In genomic region chr4:123418486-123418931, GRCh38 we compare ENCODE assay signal across 8 cellular contexts. TPM values are rescaled to one million over a fixed set of nuclear protein-coding genes. Genes with fewer than 3 reads are reported as not detected.
DNase-seq lines count a peak whose midpoint lies in the region; ATAC-seq, FAIRE-seq and TF ChIP-seq lines count a peak whose summit lies in the region.

No MANE protein-coding gene starts in this region.

- DNase-seq in NCI-H510A treated with DMSO at 0.1 percent for 48 hours (lab: John Stamatoyannopoulos, UW) (peak; percentile 76), astrocyte (ENCODE audit: low read depth) (peak; percentile 95), kidney epithelial cell (ENCODE audit: low read depth) (peak; percentile 86), D341Med (ENCODE audit: low spot score) (no peak)

- H3K27me3 ChIP-seq in BLaER1 treated with 17β-estradiol and CSF1 and Interleukin-3, amounts not matched to agents 10 nM and 100 nM, result peaks cover 0 to 12% (median 0%) of the 10 kb centered on the region in 11 experiments; a peak in 1 of 22 replicates
- H3K27me3 ChIP-seq in astrocyte (ENCODE audit: insufficient read depth, low read length), result no peaks in the 10 kb centered on the region
- no peaks in the 10 kb centered on the region for H3K27me3 ChIP-seq in kidney epithelial cell (ENCODE audit: control insufficient read depth, insufficient read depth, low read length)

- no peak overlapping the region for H2AFZ ChIP-seq in astrocyte (ENCODE audit: low read depth, low read length)

- peak overlapping the region; percentile 42 to 86 (median 67); a peak in 21 of 22 replicates for H3K4me2 ChIP-seq in BLaER1 treated with 17β-estradiol and CSF1 and Interleukin-3, amounts not matched to agents 10 nM and 100 nM
- peak overlapping the region; percentile 76 for H3K4me2 ChIP-seq in astrocyte (ENCODE audit: low read length)

- H3K27ac ChIP-seq in BLaER1 treated with 17β-estradiol and CSF1 and Interleukin-3, amounts not matched to agents 10 nM and 100 nM, result peak overlapping the region in 9 of 11 experiments; percentile 6 to 90 (median 81); a peak in 16 of 22 replicates
- peak overlapping the region; percentile 26 for H3K27ac ChIP-seq in astrocyte (ENCODE audit: low read depth, low read length)
- peak overlapping the region; percentile 18 for H3K27ac ChIP-seq in urinary bladder (ENCODE audit: low read depth)

- peaks cover 2% of the 10 kb centered on the region for H3K9me3 Mint-ChIP-seq in astrocyte (ENCODE audit: unreplicated experiment)

- H3K4me1 ChIP-seq in BLaER1 treated with 17β-estradiol and CSF1 and Interleukin-3, amounts not matched to agents 10 nM and 100 nM, result peaks cover 43 to 88% (median 75%) of the 10 kb centered on the region in 10 experiments
- H3K4me1 ChIP-seq in astrocyte (ENCODE audit: insufficient read depth, low read length), result peaks cover 25% of the 10 kb centered on the region
- H3K4me1 ChIP-seq in urinary bladder (ENCODE audit: insufficient read depth), result no peaks in the 10 kb centered on the region

- H3K4me3 Mint-ChIP-seq in astrocyte (ENCODE audit: unreplicated experiment), result no peak overlapping the region

- H3K27me3 Mint-ChIP-seq in astrocyte (ENCODE audit: low read depth, unreplicated experiment), result no peaks in the 10 kb centered on the region

- H3K4me3 ChIP-seq in BLaER1 treated with 17β-estradiol and CSF1 and Interleukin-3, amounts not matched to agents 10 nM and 100 nM, result 0 out of 20 replicates have a peak overlapping the region, but pooled peaks of 1 of the 10 experiments have one; percentile 2
- no peak overlapping the region for H3K4me3 ChIP-seq in astrocyte (ENCODE audit: insufficient read depth, low read depth, low read length)
- H3K4me3 ChIP-seq in kidney epithelial cell (ENCODE audit: low read depth, low read length), result no peak overlapping the region
- H3K4me3 ChIP-seq in urinary bladder (ENCODE audit: low read depth, low read length), result no peak overlapping the region

- peak; percentile 97 for FAIRE-seq in astrocyte (lab: Jason Lieb, UNC)

- TF ChIP-seq CTCF in astrocyte (IDR thresholded peaks at IDR 0.05; ENCODE audit: insufficient read depth, low read depth, low read length) (no peak), kidney epithelial cell (IDR thresholded peaks at IDR 0.05; ENCODE audit: insufficient read depth, low read length, poor library complexity, severe bottlenecking) (no peak)

- WGBS in urinary bladder, result 49% methylated on average over 1 of the region's 1 CpG

- no peaks in the 10 kb centered on the region for H3K36me3 ChIP-seq in BLaER1 treated with 17β-estradiol and CSF1 and Interleukin-3, amounts not matched to agents 10 nM and 100 nM
- H3K36me3 ChIP-seq in astrocyte (ENCODE audit: insufficient read depth, low read length) (no peaks in the 10 kb centered on the region), kidney epithelial cell (ENCODE audit: control insufficient read depth, insufficient read depth, low read length) (no peaks in the 10 kb centered on the region), urinary bladder (ENCODE audit: insufficient read depth) (no peaks in the 10 kb centered on the region)

- H3K4me1 Mint-ChIP-seq in astrocyte (ENCODE audit: low read depth, unreplicated experiment), result peaks cover 21% of the 10 kb centered on the region

- ATAC-seq in GM19397 (IDR thresholded peaks at IDR 0.05; ENCODE audit: unreplicated experiment) (peak; percentile 76), HG03439 (IDR thresholded peaks at IDR 0.05; ENCODE audit: unreplicated experiment) (peak; percentile 67)

- H3K9ac ChIP-seq in BLaER1 treated with 17β-estradiol and CSF1 and Interleukin-3, amounts not matched to agents 10 nM and 100 nM, result peak overlapping the region in 8 of 11 experiments; percentile 18 to 68 (median 42); a peak in 13 of 22 replicates
- H3K9ac ChIP-seq in astrocyte (ENCODE audit: low read length), result no peak overlapping the region

- H3K9me3 ChIP-seq in BLaER1 treated with 17β-estradiol and CSF1 and Interleukin-3, amounts not matched to agents 10 nM and 100 nM (replicated peaks in 1 of 11), result peaks cover 0 to 20% (median 6%) of the 10 kb centered on the region in 11 experiments; a peak in 7 of 22 replicates
- H3K9me3 ChIP-seq in astrocyte (ENCODE audit: insufficient read depth, low read depth, low read length), result no peaks in the 10 kb centered on the region

- peak overlapping the region; percentile 70 for H3K27ac Mint-ChIP-seq in astrocyte (ENCODE audit: unreplicated experiment)

- no peaks in the 10 kb centered on the region for H3K36me3 Mint-ChIP-seq in astrocyte (ENCODE audit: low read depth, unreplicated experiment)

- no peaks in the 10 kb centered on the region for H4K20me1 ChIP-seq in BLaER1 treated with 17β-estradiol and CSF1 and Interleukin-3, amounts not matched to agents 10 nM and 100 nM
- H4K20me1 ChIP-seq in astrocyte (ENCODE audit: insufficient read depth, low read length), result no peaks in the 10 kb centered on the region

- H3K79me2 ChIP-seq in astrocyte (ENCODE audit: insufficient read depth, low read length), result no peaks in the 10 kb centered on the region

RNA-seq across cellular contexts. Expression of gene SPRY1, which starts 21.9 kb away (rescaled TPM):
- total RNA-seq in astrocyte, result 44.5 and 51.6 TPM in 2 replicates
- total RNA-seq in kidney epithelial cell, result 4.8 and 9.1 TPM in 2 replicates
- 72.0 TPM for total RNA-seq in urinary bladder
- polyA plus RNA-seq in urinary bladder, result 112 TPM

Comparison
In these comparisons a context has a peak if more than half of its experiments do, and no peak if none do; other contexts are left out.
1. H3K27ac ChIP-seq: peak in every context shown above with its lines; median percentile 81 in BLaER1 treated with 17β-estradiol and CSF1 and Interleukin-3, amounts not matched to agents 10 nM and 100 nM; 26 in astrocyte; 18 in urinary bladder.